ENCODE assay signal across 11 cellular contexts in the genomic region with DNA sequence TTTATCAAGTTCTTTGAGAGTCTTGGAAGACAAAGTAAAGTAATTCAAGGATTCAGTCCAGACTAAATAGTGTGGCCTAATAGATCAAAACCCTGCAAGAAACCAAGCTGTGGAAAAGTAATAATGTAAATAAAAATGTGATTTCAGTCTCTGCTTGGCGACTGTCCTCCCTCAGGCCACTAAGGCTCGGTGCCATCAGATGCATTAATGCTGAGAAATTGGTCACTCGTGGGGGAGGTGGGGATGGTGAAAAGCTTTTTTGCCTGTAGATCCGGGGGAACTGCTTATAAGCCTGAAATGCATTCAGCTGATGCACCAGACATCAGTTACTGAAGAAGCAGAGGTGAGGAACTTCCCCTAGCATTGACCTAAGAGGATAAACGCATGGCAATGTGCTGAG.
"Had no signal": no experiment of that assay in that cellular context is flagged by ENCODE, and none has a peak within 500 bp of the region (broad histone marks: within the 10 kb centered on the region; RNA-seq: fewer than 3 reads in every experiment).

No MANE protein-coding gene starts in this region.

- ATAC-seq: GM23338, HCT116 had no signal

- H3K9ac ChIP-seq: GM23248 had no signal

- DNase-seq: GM23248, GOT3, H7, H9, HCEC 1CT, HFFc6 had no signal

- H3K4me3 ChIP-seq: GM23248, GM23338, HAP-1 had no signal

- H3K4me1 ChIP-seq: HAP-1 had no signal

- H3K27ac ChIP-seq: GM23248 had no signal

- H2AFZ ChIP-seq: GM23248 had no signal

- FAIRE-seq: H1, H54 had no signal

- H3K4me2 ChIP-seq: GM23338 had no signal

- H3K9me3 ChIP-seq: HAP-1 had no signal

- H3K36me3 ChIP-seq: HAP-1 had no signal
